ENCODE assay signal across 11 cellular contexts in genomic region chr21:46515109-46515508, GRCh38. TPM values are rescaled to one million over a fixed set of nuclear protein-coding genes. Genes with fewer than 3 reads are reported as not detected.
DNase-seq lines count a peak whose midpoint lies in the region; ATAC-seq and TF ChIP-seq lines count a peak whose summit lies in the region.
"Had no signal": no experiment of that assay in that cellular context is flagged by ENCODE, and none has a peak within 500 bp of the region (broad histone marks: within the 10 kb centered on the region; RNA-seq: fewer than 3 reads in every experiment).

No MANE protein-coding gene starts in this region.

- H3K4me2 ChIP-seq in GM23338 (no peak overlapping the region), neuronal stem cell (ENCODE audit: insufficient read depth, low read length, poor library complexity, severe bottlenecking) (no peak overlapping the region)

- H3F3A ChIP-seq in GM23338 (replicated peaks; ENCODE audit: low read depth): 0 out of 2 replicates have a peak, but pooled peaks cover 4% of the 10 kb centered on the region

- H3K4ac ChIP-seq in neuronal stem cell (ENCODE audit: low read length): no peak overlapping the region

- H3K4me1 ChIP-seq in CD8-positive, alpha-beta memory T cell (ENCODE audit: insufficient read depth, low read length): peaks cover 14% of the 10 kb centered on the region
- H3K4me1 ChIP-seq in GM23338 (ENCODE audit: insufficient read depth) (no peaks in the 10 kb centered on the region), neuronal stem cell (ENCODE audit: control insufficient read depth in 2 of 2, insufficient read depth in 1 of 2, low read depth in 1 of 2, low read length in 2 of 2) (no peaks in the 10 kb centered on the region)

- H3K79me2 ChIP-seq in GM23338 (replicated peaks; ENCODE audit: insufficient read depth): no peaks in the 10 kb centered on the region

- peak in 3 of 5 donors; percentile 37 to 73 (median 50) for DNase-seq in CD8-positive, alpha-beta memory T cell
- DNase-seq in OCI-M1 (lab: John Stamatoyannopoulos, UW) (peak; percentile 78), GM23338 (ENCODE audit: low spot score) (no peak), neuronal stem cell (ENCODE audit: low spot score) (no peak)
- DNase-seq in naive thymus-derived CD8-positive, alpha-beta T cell: peak in 3 of 10 donors; percentile 15 to 32 (median 27)
- no peak for DNase-seq in stimulated activated CD4-positive, alpha-beta T cell treated with anti-CD3 and anti-CD28 coated beads, Interleukin-12 subunit alpha, Interleukin-12 subunit beta, amount 100 ng/mL, for 4 hours
- DNase-seq: NCI-H1092, occipital lobe had no signal

- H4K91ac ChIP-seq in neuronal stem cell (ENCODE audit: low read depth, low read length, poor library complexity): no peak overlapping the region

- POLR2A ChIA-PET in CD8-positive, alpha-beta memory T cell (lab: Charles Lee): interaction anchor here (0.7 kb wide), 1 partner anchor 44 kb away, joined by 6 read pairs; no protein-coding TSS in a partner anchor
- POLR2A ChIA-PET in naive thymus-derived CD8-positive, alpha-beta T cell (lab: Charles Lee): interaction anchor here (0.6 to 1.4 kb wide), 6 partner anchors 8 to 219 kb away, joined by 3 to 5 read pairs (median 4); no protein-coding TSS in a partner anchor

- no peaks in the 10 kb centered on the region for H3K27me3 ChIP-seq in CD8-positive, alpha-beta memory T cell (ENCODE audit: insufficient read depth, low read length, poor library complexity, severe bottlenecking)
- H3K27me3 ChIP-seq in GM23338 (ENCODE audit: insufficient read depth) (no peaks in the 10 kb centered on the region), neuronal stem cell (ENCODE audit: control insufficient read depth in 3 of 3, insufficient read depth in 3 of 3, low read depth in 1 of 3, low read length in 3 of 3) (no peaks in the 10 kb centered on the region)

- peaks cover 25% of the 10 kb centered on the region for H3K36me3 ChIP-seq in CD8-positive, alpha-beta memory T cell (ENCODE audit: insufficient read depth, low read length)
- no peaks in the 10 kb centered on the region; the same call in 1 of the 2 replicates for H3K36me3 ChIP-seq in GM23338 (ENCODE audit: insufficient read depth)
- H3K36me3 ChIP-seq in neuronal stem cell (replicated peaks in 1 of 2; ENCODE audit: control insufficient read depth in 2 of 2, insufficient read depth in 2 of 2, low read length in 2 of 2): peaks cover 25 to 85% of the 10 kb centered on the region in 2 donors

- no peak overlapping the region for H3K27ac ChIP-seq in CD8-positive, alpha-beta memory T cell (ENCODE audit: low read depth, low read length)
- no peak overlapping the region for H3K27ac ChIP-seq in GM23338 (ENCODE audit: low read depth)
- no peak overlapping the region for H3K27ac ChIP-seq in neuronal stem cell (replicated peaks; ENCODE audit: low read length)

- H2AFZ ChIP-seq in GM23338: no peak overlapping the region
- no peak overlapping the region for H2AFZ ChIP-seq in neuronal stem cell (ENCODE audit: low read length)

- no peaks in the 10 kb centered on the region for H3K9me3 ChIP-seq in CD8-positive, alpha-beta memory T cell (ENCODE audit: low read length)
- H3K9me3 ChIP-seq in neuronal stem cell (replicated peaks in 1 of 2; ENCODE audit: control insufficient read depth in 2 of 2, insufficient read depth in 1 of 2, low read depth in 1 of 2, low read length in 2 of 2): peaks cover 6 to 35% of the 10 kb centered on the region in 2 donors

- H3K9me2 ChIP-seq in GM23338 (ENCODE audit: insufficient read depth): no peaks in the 10 kb centered on the region

- CTCF ChIA-PET in CD8-positive, alpha-beta memory T cell (lab: Charles Lee): no interaction called here

- no peak overlapping the region for H3K9ac ChIP-seq in neuronal stem cell (ENCODE audit: low read depth, low read length, poor library complexity)

- peak overlapping the region in 5 of 7 donors; percentile 10 to 70 (median 53) for H3K4me3 Mint-ChIP-seq in CD8-positive, alpha-beta memory T cell
- peak overlapping the region in 7 of 10 donors; percentile 22 to 51 (median 32) for H3K4me3 Mint-ChIP-seq in naive thymus-derived CD8-positive, alpha-beta T cell
- H3K4me3 Mint-ChIP-seq in GM23338: no peak overlapping the region

- peak overlapping the region in 7 of 8 donors; percentile 74 to 96 (median 86) for H3K27ac Mint-ChIP-seq in CD8-positive, alpha-beta memory T cell
- H3K27ac Mint-ChIP-seq in naive thymus-derived CD8-positive, alpha-beta T cell: peak overlapping the region; percentile 72 to 91 (median 85)
- H3K27ac Mint-ChIP-seq in GM23338: no peak overlapping the region

- no peak overlapping the region for H2BK12ac ChIP-seq in neuronal stem cell (ENCODE audit: low read length)

- no peak overlapping the region for H3K14ac ChIP-seq in neuronal stem cell (ENCODE audit: low read length)

- no peak overlapping the region for H3K18ac ChIP-seq in neuronal stem cell (ENCODE audit: low read length)

- H4K8ac ChIP-seq in neuronal stem cell (ENCODE audit: low read depth, low read length): no peak overlapping the region

- H3K79me1 ChIP-seq in neuronal stem cell (ENCODE audit: low read depth, low read length): peaks cover 2% of the 10 kb centered on the region

- H2AK5ac ChIP-seq in neuronal stem cell (ENCODE audit: low read depth, low read length): no peak overlapping the region

- no peak overlapping the region for H3K4me3 ChIP-seq in CD8-positive, alpha-beta memory T cell (ENCODE audit: low read length)
- H3K4me3 ChIP-seq in GM23338 (no peak overlapping the region), neuronal stem cell (ENCODE audit: low read length in 2 of 2) (no peak overlapping the region)

- ATAC-seq in esophagus mucosa (peak; percentile 88), GM21723 (IDR thresholded peaks at IDR 0.05; ENCODE audit: unreplicated experiment) (no peak), GM23338 (no peak)
- ATAC-seq in naive thymus-derived CD8-positive, alpha-beta T cell: peak in 1 of 2 donors; percentile 68
- ATAC-seq: HCT116 had no signal

- peaks cover 1 to 69% (median 17%) of the 10 kb centered on the region in 3 donors for H3K36me3 Mint-ChIP-seq in CD8-positive, alpha-beta memory T cell
- H3K36me3 Mint-ChIP-seq in naive thymus-derived CD8-positive, alpha-beta T cell: peaks cover 0 to 68% (median 51%) of the 10 kb centered on the region in 3 donors
- peaks cover 20% of the 10 kb centered on the region for H3K36me3 Mint-ChIP-seq in GM23338 (ENCODE audit: low read depth)

- H3K23ac ChIP-seq in neuronal stem cell (ENCODE audit: low read depth, low read length, poor library complexity): no peak overlapping the region

- no peak overlapping the region for H2BK15ac ChIP-seq in neuronal stem cell (ENCODE audit: low read length)

- no peaks in the 10 kb centered on the region for H3K27me3 Mint-ChIP-seq in CD8-positive, alpha-beta memory T cell
- H3K27me3 Mint-ChIP-seq in naive thymus-derived CD8-positive, alpha-beta T cell: no peaks in the 10 kb centered on the region
- no peaks in the 10 kb centered on the region for H3K27me3 Mint-ChIP-seq in GM23338 (ENCODE audit: insufficient read depth, low read depth, poor library complexity)

- H2BK5ac ChIP-seq in neuronal stem cell (ENCODE audit: low read length): no peak overlapping the region

- no CpG with 5 or more reads among the region's 2 CpGs for WGBS in neuronal stem cell (ENCODE audit: extremely low coverage in 2 of 2, insufficient read length in 2 of 2, insufficient replicate concordance in 1 of 2), 2 donors

- peaks cover 0 to 1% (median 0%) of the 10 kb centered on the region in 5 donors for H3K9me3 Mint-ChIP-seq in CD8-positive, alpha-beta memory T cell
- H3K9me3 Mint-ChIP-seq in naive thymus-derived CD8-positive, alpha-beta T cell: peaks cover 0 to 4% (median 0%) of the 10 kb centered on the region in 9 donors
- H3K9me3 Mint-ChIP-seq in GM23338: no peaks in the 10 kb centered on the region; the same call in 2 of the 3 replicates

- no peak for TF ChIP-seq CTCF in GM23338 (conservative IDR thresholded peaks at IDR 0.05; ENCODE audit: low read depth in 2 of 2)

- peaks cover 18 to 25% (median 19%) of the 10 kb centered on the region in 3 donors for H3K4me1 Mint-ChIP-seq in CD8-positive, alpha-beta memory T cell
- H3K4me1 Mint-ChIP-seq in naive thymus-derived CD8-positive, alpha-beta T cell: peaks cover 2 to 59% (median 37%) of the 10 kb centered on the region in 4 donors
- H3K4me1 Mint-ChIP-seq in GM23338: no peaks in the 10 kb centered on the region; the same call in 2 of the 3 replicates

- H2BK120ac ChIP-seq in neuronal stem cell (ENCODE audit: low read depth, low read length): no peak overlapping the region

- H4K20me1 ChIP-seq in GM23338 (replicated peaks; ENCODE audit: insufficient read depth): 0 out of 2 replicates have a peak, but pooled peaks cover 1% of the 10 kb centered on the region

TF ChIP-seq in GM23338, 12 proteins besides CTCF, POLR2A, EP300 and RAD21 (continues in another document):
- TF ChIP-seq POLR2AphosphoS5 (IDR thresholded peaks at IDR 0.05; ENCODE audit: low read depth) (no peak), EZH2 (IDR thresholded peaks at IDR 0.05; ENCODE audit: low read depth, unreplicated experiment) (no peak), CREB1 (CRISPR knock-in tag; IDR thresholded peaks at IDR 0.05; ENCODE audit: low read depth) (no peak), JUNB (IDR thresholded peaks at IDR 0.05; ENCODE audit: unreplicated experiment) (no peak), NANOG (IDR thresholded peaks at IDR 0.05; ENCODE audit: borderline replicate concordance) (no peak), ZNF114 (CRISPR knock-in tag; IDR thresholded peaks at IDR 0.05) (no peak), ZNF331 (CRISPR knock-in tag; IDR thresholded peaks at IDR 0.05; ENCODE audit: low read depth) (no peak)

RNA-seq across cellular contexts. Expression of gene DIP2A, which starts 56.4 kb away (rescaled TPM):
- total RNA-seq in CD8-positive, alpha-beta memory T cell: 10 to 100 TPM; 29.7 to 29.9 TPM
- 32.6 TPM for polyA plus RNA-seq in CD8-positive, alpha-beta memory T cell
- 25.5 TPM for total RNA-seq in esophagus mucosa
- total RNA-seq in naive thymus-derived CD8-positive, alpha-beta T cell: 100 to 1,000 TPM; 158 to 163 TPM
- 10 to 100 TPM; 26.8 to 33.6 (median 28.6) TPM for polyA plus RNA-seq in naive thymus-derived CD8-positive, alpha-beta T cell
- 34.4 and 36.3 TPM in 2 replicates for total RNA-seq in GM23338 (2014; rRNA removed; shearing (Covaris generic))
- 15.9 and 18.5 TPM in 2 replicates for polyA plus RNA-seq in GM23338 (2016; fragmentation: Nextera tagmentation; extraction: Ambion mirVana)
- 24.0 TPM for polyA plus RNA-seq in neuronal stem cell (2013, experiment 1 of 2)
- polyA plus RNA-seq in neuronal stem cell (2013, experiment 2 of 2): 24.5 TPM

Comparison
In these comparisons a context has a peak if more than half of its experiments do, and no peak if none do; other contexts are left out.
1. DNase-seq: peak in CD8-positive, alpha-beta memory T cell (3 of 5) and OCI-M1 (single experiment); none in stimulated activated CD4-positive, alpha-beta T cell treated with anti-CD3 and anti-CD28 coated beads, Interleukin-12 subunit alpha, Interleukin-12 subunit beta, amount 100 ng/mL, for 4 hours (single experiment), GM23338 (single experiment) and neuronal stem cell (single experiment).